In genomic region chr3:113035387-113035982, GRCh38 we compare ENCODE assay signal across 8 cellular contexts. TPM values are rescaled to one million over a fixed set of nuclear protein-coding genes. Genes with fewer than 3 reads are reported as not detected.
DNase-seq lines count a peak whose midpoint lies in the region; ATAC-seq and TF ChIP-seq lines count a peak whose summit lies in the region.

No MANE protein-coding gene starts in this region.

- H3K27me3 ChIP-seq in dorsolateral prefrontal cortex (no peaks in the 10 kb centered on the region), lung (ENCODE audit: control insufficient read depth, insufficient read depth) (no peaks in the 10 kb centered on the region), vagina (no peaks in the 10 kb centered on the region)

- H3K36me3 Mint-ChIP-seq in T-cell = no peaks in the 10 kb centered on the region

- H3K27me3 Mint-ChIP-seq in T-cell = no peaks in the 10 kb centered on the region

- H3K27ac ChIP-seq in dorsolateral prefrontal cortex (no peak overlapping the region), lung (ENCODE audit: low read depth in 1 of 2, low read length in 1 of 2) (no peak overlapping the region), vagina (no peak overlapping the region)

- 58 to 63% methylated on average over 6 of the region's 6 CpGs for WGBS in lung, 2 donors

- TF ChIP-seq CTCF in dorsolateral prefrontal cortex (IDR thresholded peaks at IDR 0.05 in 54 of 56, conservative IDR thresholded peaks at IDR 0.05 in 2 of 56; ENCODE audit: low read depth in 1 of 56, partially characterized antibody in 56 of 56) (peak; percentile 34 to 78 (median 70)), lung (IDR thresholded peaks at IDR 0.05; ENCODE audit: control extremely low read depth, extremely low read depth) (peak; percentile 46), vagina (IDR thresholded peaks at IDR 0.05) (peak; percentile 35 to 63 (median 52))

- H3K36me3 ChIP-seq in lung (ENCODE audit: control insufficient read depth in 2 of 2, insufficient read depth in 2 of 2, low read length in 2 of 2) (no peaks in the 10 kb centered on the region), vagina (no peaks in the 10 kb centered on the region)

- DNase-seq in stimulated activated CD4-positive, alpha-beta T cell treated with anti-CD3 and anti-CD28 coated beads, Interleukin-2, amount 100 ng/mL, for 24 hours = peak; percentile 7 to 42
- DNase-seq in stimulated activated CD4-positive, alpha-beta T cell treated with anti-CD3 and anti-CD28 coated beads, Interleukin-4, amount 100 ng/mL, for 1 hour = no peak
- peak; percentile 49 for DNase-seq in HCEC 1CT
- peak; percentile 53 for DNase-seq in NCI-H1105 (lab: John Stamatoyannopoulos, UW)
- DNase-seq in T-cell = peak in 14 of 34 experiments; percentile 4 to 41 (median 23)
- DNase-seq in dorsolateral prefrontal cortex = peak in 1 of 10 donors; percentile 11
- peak; percentile 51 for DNase-seq in lung (ENCODE audit: low spot score)
- DNase-seq in vagina (ENCODE audit: extremely low spot score in 2 of 2) = no peak

- CTCF ChIA-PET in T-cell (lab: Charles Lee) = interaction anchor here (0.7 to 2.9 kb wide), 24 partner anchors 13 to 709 kb away, joined by 3 to 17 read pairs (median 5); partner anchors contain the start of gene GTPBP8 (in 1 of the 2)

- H3K9me3 Mint-ChIP-seq in T-cell = no peaks in the 10 kb centered on the region

- ATAC-seq in T-cell (replicated peaks in 1 of 4) (peak; percentile 74 to 82 (median 76)), lung (ENCODE audit: insufficient read depth, low FRiP score) (peak; percentile 90)

- H3K4me1 ChIP-seq in lung (ENCODE audit: control insufficient read depth in 2 of 2, insufficient read depth in 2 of 2, low read length in 2 of 2) = no peaks in the 10 kb centered on the region
- H3K4me1 ChIP-seq in vagina = no peaks in the 10 kb centered on the region

- H3K9me3 ChIP-seq in lung (ENCODE audit: control insufficient read depth in 2 of 2, insufficient read depth in 1 of 2, low read length in 1 of 2) (peaks cover 0 to 1% of the 10 kb centered on the region in 2 donors), vagina (no peaks in the 10 kb centered on the region)

- no peak overlapping the region for H3K27ac Mint-ChIP-seq in T-cell

- no peaks in the 10 kb centered on the region for H3K4me1 Mint-ChIP-seq in T-cell

- no peak overlapping the region for H3K4me3 Mint-ChIP-seq in T-cell

- intact Hi-C loops in dorsolateral prefrontal cortex (cut with DNase I) = no loop called here
- intact Hi-C loops in vagina (cut with DNase I) = no loop called here

- POLR2A ChIA-PET in T-cell (lab: Charles Lee) = no interaction called here

- TF ChIP-seq POLR2A in vagina (IDR thresholded peaks at IDR 0.05) = no peak

- no peak overlapping the region for H3K4me3 ChIP-seq in dorsolateral prefrontal cortex
- no peak overlapping the region for H3K4me3 ChIP-seq in lung
- H3K4me3 ChIP-seq in vagina = no peak overlapping the region

RNA-seq across cellular contexts. Expression of gene GTPBP8, which starts 44.7 kb away (rescaled TPM):
- total RNA-seq in T-cell = 10 to 100 TPM; 17.2 to 31.3 (median 27.5) TPM
- total RNA-seq in dorsolateral prefrontal cortex = 10 to 100 TPM in 118 of 120 experiments, 1 to 10 TPM in 2; 8.1 to 21.0 (median 13.9) TPM
- 10 to 100 TPM; 17.5 to 20.6 TPM for total RNA-seq in lung
- 1 to 10 TPM; 6.4 to 9.6 TPM for polyA plus RNA-seq in lung
- 19.2 TPM for total RNA-seq in vagina

Comparison
In these comparisons a context has a peak if more than half of its experiments do, and no peak if none do; other contexts are left out.
1. DNase-seq: peak in stimulated activated CD4-positive, alpha-beta T cell treated with anti-CD3 and anti-CD28 coated beads, Interleukin-2, amount 100 ng/mL, for 24 hours (2 of 2), HCEC 1CT (single experiment), NCI-H1105 (single experiment) and lung (single experiment); none in stimulated activated CD4-positive, alpha-beta T cell treated with anti-CD3 and anti-CD28 coated beads, Interleukin-4, amount 100 ng/mL, for 1 hour (single experiment) and vagina (0 of 2).
2. Peak in every context shown above with its lines, with median percentiles within 50 percentile points of each other: CTCF ChIP-seq.